Comparison of ENCODE assay signal across 18 cellular contexts in the genomic region with DNA sequence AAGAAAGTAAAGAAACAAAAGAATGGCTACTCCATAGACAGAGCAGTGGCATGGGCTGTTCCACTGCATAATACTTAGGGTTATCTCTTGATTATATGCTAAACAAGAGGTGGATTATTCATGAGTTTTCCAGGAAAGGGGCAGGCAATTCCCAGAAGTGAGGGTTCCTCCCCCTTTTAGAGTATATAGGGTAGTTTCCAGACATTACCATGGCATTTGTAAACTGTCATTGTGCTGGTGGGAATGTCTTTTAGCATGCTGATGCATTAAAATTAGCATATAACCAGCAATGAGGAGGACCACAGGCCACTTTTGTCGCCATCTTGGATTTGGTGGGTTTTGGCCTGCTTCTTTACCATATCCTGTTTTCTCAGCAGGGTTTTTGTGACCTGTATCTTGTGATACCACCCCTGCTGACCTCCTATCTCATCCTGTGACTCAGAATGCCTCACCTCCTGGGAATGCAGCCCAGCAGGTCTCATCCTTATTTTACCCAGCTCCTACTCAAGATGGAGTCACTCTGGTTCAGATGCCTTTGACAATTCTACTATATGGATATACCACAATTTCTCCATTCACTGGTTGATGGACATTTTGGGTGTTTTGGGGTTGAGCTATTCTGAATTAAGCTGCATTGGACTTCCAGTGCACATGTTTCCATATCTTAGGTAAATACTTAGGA.
A peak's percentile ranks its signal among the peaks of the same experiment; 100 is the strongest.
DNase-seq lines count a peak whose midpoint lies in the region; ATAC-seq and TF ChIP-seq lines count a peak whose summit lies in the region.
"Had no signal": no experiment of that assay in that cellular context is flagged by ENCODE, and none has a peak within 500 bp of the region (broad histone marks: within the 10 kb centered on the region; RNA-seq: fewer than 3 reads in every experiment).

No MANE protein-coding gene starts in this region.

- intact Hi-C loops in IMR-90 (cut with micrococcal nuclease): no loop called here
- intact Hi-C loops in transverse colon (cut with DNase I; ENCODE audit: low total_unique reads): no loop called here

- no peak overlapping the region for H2BK20ac ChIP-seq in IMR-90 (ENCODE audit: low read depth, low read length)

- no peak for TF ChIP-seq CTCF in IMR-90 (conservative IDR thresholded peaks at IDR 0.05; ENCODE audit: low read depth, low read length)
- TF ChIP-seq CTCF in transverse colon (IDR thresholded peaks at IDR 0.05): no peak

- H3K79me1 ChIP-seq in IMR-90 (ENCODE audit: low read depth in 1 of 2, low read length in 2 of 2): 0 out of 4 replicates have a peak, but pooled peaks cover 0 to 2% of the 10 kb centered on the region in 2 experiments

- H2AFZ ChIP-seq in IMR-90 (replicated peaks; ENCODE audit: low read length, poor library complexity): no peak overlapping the region
- H2AFZ ChIP-seq: parathyroid adenoma had no signal

- no peak overlapping the region for H4K91ac ChIP-seq in IMR-90 (ENCODE audit: insufficient read depth, low read depth, low read length)

- no peak; the same call in 1 of the 2 replicates for ATAC-seq in IMR-90 (ENCODE audit: low read depth)

- H3K9ac ChIP-seq in IMR-90 (ENCODE audit: low read depth, low read length) (no peak overlapping the region), adipocyte (ENCODE audit: low read length) (peak overlapping the region; percentile 9)
- H3K9ac ChIP-seq: BLaER1, parathyroid adenoma had no signal

- POLR2A ChIA-PET in IMR-90 (lab: Charles Lee; ENCODE audit: unreplicated experiment): no interaction called here

- no peaks in the 10 kb centered on the region for H3K27me3 ChIP-seq in IMR-90 (ENCODE audit: control insufficient read depth, insufficient read depth, low read length)
- H3K27me3 ChIP-seq in adipocyte (replicated peaks; ENCODE audit: control insufficient read depth, insufficient read depth, low read length): no peaks in the 10 kb centered on the region
- H3K27me3 ChIP-seq in transverse colon: no peaks in the 10 kb centered on the region
- H3K27me3 ChIP-seq: BLaER1, SJCRH30 had no signal

- H3K9me1 ChIP-seq in IMR-90 (ENCODE audit: insufficient read depth, low read length): no peaks in the 10 kb centered on the region; the same call in 1 of the 2 replicates

- dilution Hi-C loops in IMR-90 (cut with HindIII; ENCODE audit: low sequenced_read_pairs, unreplicated experiment): no loop called here

- TF ChIP-seq RAD21 in IMR-90 (IDR thresholded peaks at IDR 0.05; ENCODE audit: low read length): no peak

- H4K8ac ChIP-seq in IMR-90 (ENCODE audit: low read depth in 2 of 2, low read length in 2 of 2): no peak overlapping the region

- no peaks in the 10 kb centered on the region for H4K20me1 ChIP-seq in IMR-90 (ENCODE audit: insufficient read depth, low read length)
- H4K20me1 ChIP-seq: BLaER1 had no signal

- TF ChIP-seq POLR2A in IMR-90 (IDR thresholded peaks at IDR 0.05; ENCODE audit: low read depth, low read length) (no peak), transverse colon (IDR thresholded peaks at IDR 0.05) (no peak)

- TF ChIP-seq EP300 in transverse colon (IDR thresholded peaks at IDR 0.05; ENCODE audit: low read depth): no peak

- no peak overlapping the region for H2AK5ac ChIP-seq in IMR-90 (ENCODE audit: low read depth, low read length)

- H3K4me3 ChIP-seq in IMR-90 (ENCODE audit: insufficient read depth, low read depth, low read length) (no peak overlapping the region), adipocyte (ENCODE audit: low read length) (peak overlapping the region; percentile 35), transverse colon (no peak overlapping the region)
- H3K4me3 ChIP-seq: BLaER1, SJCRH30 had no signal

- CTCF ChIA-PET in IMR-90 (lab: Yijun Ruan, JAX): no interaction called here

- 0 out of 2 replicates have a peak, but pooled peaks cover 2% of the 10 kb centered on the region for H3K4me1 ChIP-seq in IMR-90 (ENCODE audit: control insufficient read depth, insufficient read depth, low read length)
- H3K4me1 ChIP-seq in adipocyte (ENCODE audit: control insufficient read depth, insufficient read depth, low read length): peaks cover 35% of the 10 kb centered on the region
- H3K4me1 ChIP-seq in transverse colon: peaks cover 0 to 3% (median 0%) of the 10 kb centered on the region in 4 donors
- H3K4me1 ChIP-seq: BLaER1, parathyroid adenoma, SJCRH30 had no signal

- H2BK15ac ChIP-seq in IMR-90 (ENCODE audit: low read depth, low read length): no peak overlapping the region

- H3K23ac ChIP-seq in IMR-90 (ENCODE audit: low read depth, low read length): no peak overlapping the region

- H3K27ac ChIP-seq in IMR-90 (ENCODE audit: insufficient read depth, low read length): no peak overlapping the region
- H3K27ac ChIP-seq in substantia nigra (ENCODE audit: low read depth, low read length, poor library complexity, severe bottlenecking): no peak overlapping the region
- no peak overlapping the region for H3K27ac ChIP-seq in transverse colon
- H3K27ac ChIP-seq: BLaER1, HL-60, parathyroid adenoma, SJCRH30 had no signal

- H3K4me2 ChIP-seq in IMR-90 (ENCODE audit: low read depth, low read length): no peak overlapping the region
- H3K4me2 ChIP-seq: BLaER1 had no signal

- DNase-seq in Daoy (ENCODE audit: low read depth) (peak; percentile 71), IMR-90 (peak; percentile 33), adipocyte (ENCODE audit: low read depth) (no peak), iPS DF 4.7 (ENCODE audit: extremely low read depth, low spot score) (peak; percentile 72), NCI-H1105 treated with DMSO at 0.1 percent for 48 hours (lab: John Stamatoyannopoulos, UW) (no peak), substantia nigra (lab: John Stamatoyannopoulos, UW) (no peak), transverse colon (no peak)
- DNase-seq in activated CD4-positive, CD25-positive, alpha-beta regulatory T cell (lab: John Stamatoyannopoulos, UW): no peak
- DNase-seq: activated B cell treated with CpG ODN at 0.5 μM for 24 hours; activated T-cell treated with anti-CD3 and anti-CD28 coated beads, Interleukin-2, amount 50 U/mL, for 24 hours; effector CD8-positive, alpha-beta T cell; hypothalamus; NCI-H1417; NCI-H524 treated with DMSO at 0.1 percent for 48 hours; SJCRH30 had no signal

- no peaks in the 10 kb centered on the region for H3K9me3 ChIP-seq in IMR-90 (ENCODE audit: control insufficient read depth, insufficient read depth, low read length)
- no peaks in the 10 kb centered on the region for H3K9me3 ChIP-seq in adipocyte (ENCODE audit: control insufficient read depth, low read length)
- H3K9me3 ChIP-seq in transverse colon: no peaks in the 10 kb centered on the region
- H3K9me3 ChIP-seq: BLaER1, SJCRH30 had no signal

- no peak overlapping the region for H2AK9ac ChIP-seq in IMR-90 (replicated peaks; ENCODE audit: low read depth, low read length, poor library complexity)

- H2BK120ac ChIP-seq in IMR-90 (ENCODE audit: low read depth, low read length): no peak overlapping the region

- BruUV-seq in IMR-90 (replicated peaks; lab: Mats Ljungman, UMichigan): no TSS peak

- WGBS in IMR-90 (ENCODE audit: extremely low coverage in 2 of 2, insufficient read length in 1 of 2), 2 experiments: no CpG with 5 or more reads among the region's 1 CpG
- WGBS in transverse colon (ENCODE audit: low coverage in 1 of 2), 2 donors: 83% methylated on average over 1 of the region's 1 CpG; no CpG with 5 or more reads in 1 of the 2 donors

- H4K5ac ChIP-seq in IMR-90 (ENCODE audit: low read depth, low read length): no peak overlapping the region

- no peak overlapping the region for H2BK5ac ChIP-seq in IMR-90 (ENCODE audit: low read depth, low read length, poor library complexity, severe bottlenecking)

- H3K56ac ChIP-seq in IMR-90 (ENCODE audit: extremely low read depth, insufficient read depth, low read length): no peak overlapping the region

- no peak overlapping the region for H3K18ac ChIP-seq in IMR-90 (ENCODE audit: low read depth, low read length)

- H3K4ac ChIP-seq in IMR-90 (ENCODE audit: low read depth, low read length): no peak overlapping the region

- in situ Hi-C loops in IMR-90 (cut with MboI; ENCODE audit: low sequenced_read_pairs): no loop called here
- in situ Hi-C loops in transverse colon (cut with MboI; ENCODE audit: low pct_ligation_motif_present in 1 of 4, low pct_unique_long_range_greater_than_20kb in 1 of 4, low sequenced_read_pairs in 3 of 4): no loop called here

- H3K36me3 ChIP-seq in IMR-90 (ENCODE audit: control insufficient read depth, insufficient read depth, low read length): no peaks in the 10 kb centered on the region
- H3K36me3 ChIP-seq in adipocyte (ENCODE audit: control insufficient read depth, insufficient read depth, low read length, severe bottlenecking): no peaks in the 10 kb centered on the region
- peaks cover 0 to 2% (median 0%) of the 10 kb centered on the region in 4 donors for H3K36me3 ChIP-seq in transverse colon
- H3K36me3 ChIP-seq: SJCRH30 had no signal

- H3K14ac ChIP-seq in IMR-90 (replicated peaks; ENCODE audit: low read depth, low read length): 0 out of 2 replicates have a peak overlapping the region, but pooled peaks have one; percentile 65

TF ChIP-seq in IMR-90, 13 proteins besides CTCF, POLR2A, EP300 and RAD21 (continues in another document):
- no peak for TF ChIP-seq MAFK (IDR thresholded peaks at IDR 0.05; ENCODE audit: low read depth, low read length)
- no peak for TF ChIP-seq NFE2L2 (IDR thresholded peaks at IDR 0.05; ENCODE audit: low read depth, low read length)
- TF ChIP-seq, protein P1, sequence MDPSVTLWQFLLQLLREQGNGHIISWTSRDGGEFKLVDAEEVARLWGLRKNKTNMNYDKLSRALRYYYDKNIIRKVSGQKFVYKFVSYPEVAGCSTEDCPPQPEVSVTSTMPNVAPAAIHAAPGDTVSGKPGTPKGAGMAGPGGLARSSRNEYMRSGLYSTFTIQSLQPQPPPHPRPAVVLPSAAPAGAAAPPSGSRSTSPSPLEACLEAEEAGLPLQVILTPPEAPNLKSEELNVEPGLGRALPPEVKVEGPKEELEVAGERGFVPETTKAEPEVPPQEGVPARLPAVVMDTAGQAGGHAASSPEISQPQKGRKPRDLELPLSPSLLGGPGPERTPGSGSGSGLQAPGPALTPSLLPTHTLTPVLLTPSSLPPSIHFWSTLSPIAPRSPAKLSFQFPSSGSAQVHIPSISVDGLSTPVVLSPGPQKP (IDR thresholded peaks at IDR 0.05; ENCODE audit: borderline replicate concordance, low read depth, low read length): no peak
- TF ChIP-seq MXI1 (IDR thresholded peaks at IDR 0.05; ENCODE audit: borderline replicate concordance, low read depth, low read length): no peak
- TF ChIP-seq, protein P2, sequence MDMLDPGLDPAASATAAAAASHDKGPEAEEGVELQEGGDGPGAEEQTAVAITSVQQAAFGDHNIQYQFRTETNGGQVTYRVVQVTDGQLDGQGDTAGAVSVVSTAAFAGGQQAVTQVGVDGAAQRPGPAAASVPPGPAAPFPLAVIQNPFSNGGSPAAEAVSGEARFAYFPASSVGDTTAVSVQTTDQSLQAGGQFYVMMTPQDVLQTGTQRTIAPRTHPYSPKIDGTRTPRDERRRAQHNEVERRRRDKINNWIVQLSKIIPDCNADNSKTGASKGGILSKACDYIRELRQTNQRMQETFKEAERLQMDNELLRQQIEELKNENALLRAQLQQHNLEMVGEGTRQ (IDR thresholded peaks at IDR 0.05; ENCODE audit: low read depth, low read length): no peak
- no peak for TF ChIP-seq MAZ (IDR thresholded peaks at IDR 0.05; ENCODE audit: borderline replicate concordance, low read depth, low read length)
- no peak for TF ChIP-seq SMC3 (IDR thresholded peaks at IDR 0.05; ENCODE audit: low read depth, low read length)
- TF ChIP-seq CHD1 (IDR thresholded peaks at IDR 0.05; ENCODE audit: low read depth, low read length): no peak

Comparison
In these comparisons a context has a peak if more than half of its experiments do, and no peak if none do; other contexts are left out.
1. DNase-seq: peak in Daoy (single experiment), IMR-90 (single experiment) and iPS DF 4.7 (single experiment); none in adipocyte (single experiment), NCI-H1105 treated with DMSO at 0.1 percent for 48 hours (single experiment), substantia nigra (0 of 49), activated CD4-positive, CD25-positive, alpha-beta regulatory T cell (0 of 4) and transverse colon (single experiment).